ENCODE assay signal across 1 cellular context in genomic region chr1:43171312-43171875, GRCh38.
TF ChIP-seq lines count a peak whose summit lies in the region.

No MANE protein-coding gene starts in this region.

TF ChIP-seq in GM23338, 12 proteins besides CTCF, POLR2A, EP300 and RAD21 (continued from another document):
- TF ChIP-seq, protein P1, sequence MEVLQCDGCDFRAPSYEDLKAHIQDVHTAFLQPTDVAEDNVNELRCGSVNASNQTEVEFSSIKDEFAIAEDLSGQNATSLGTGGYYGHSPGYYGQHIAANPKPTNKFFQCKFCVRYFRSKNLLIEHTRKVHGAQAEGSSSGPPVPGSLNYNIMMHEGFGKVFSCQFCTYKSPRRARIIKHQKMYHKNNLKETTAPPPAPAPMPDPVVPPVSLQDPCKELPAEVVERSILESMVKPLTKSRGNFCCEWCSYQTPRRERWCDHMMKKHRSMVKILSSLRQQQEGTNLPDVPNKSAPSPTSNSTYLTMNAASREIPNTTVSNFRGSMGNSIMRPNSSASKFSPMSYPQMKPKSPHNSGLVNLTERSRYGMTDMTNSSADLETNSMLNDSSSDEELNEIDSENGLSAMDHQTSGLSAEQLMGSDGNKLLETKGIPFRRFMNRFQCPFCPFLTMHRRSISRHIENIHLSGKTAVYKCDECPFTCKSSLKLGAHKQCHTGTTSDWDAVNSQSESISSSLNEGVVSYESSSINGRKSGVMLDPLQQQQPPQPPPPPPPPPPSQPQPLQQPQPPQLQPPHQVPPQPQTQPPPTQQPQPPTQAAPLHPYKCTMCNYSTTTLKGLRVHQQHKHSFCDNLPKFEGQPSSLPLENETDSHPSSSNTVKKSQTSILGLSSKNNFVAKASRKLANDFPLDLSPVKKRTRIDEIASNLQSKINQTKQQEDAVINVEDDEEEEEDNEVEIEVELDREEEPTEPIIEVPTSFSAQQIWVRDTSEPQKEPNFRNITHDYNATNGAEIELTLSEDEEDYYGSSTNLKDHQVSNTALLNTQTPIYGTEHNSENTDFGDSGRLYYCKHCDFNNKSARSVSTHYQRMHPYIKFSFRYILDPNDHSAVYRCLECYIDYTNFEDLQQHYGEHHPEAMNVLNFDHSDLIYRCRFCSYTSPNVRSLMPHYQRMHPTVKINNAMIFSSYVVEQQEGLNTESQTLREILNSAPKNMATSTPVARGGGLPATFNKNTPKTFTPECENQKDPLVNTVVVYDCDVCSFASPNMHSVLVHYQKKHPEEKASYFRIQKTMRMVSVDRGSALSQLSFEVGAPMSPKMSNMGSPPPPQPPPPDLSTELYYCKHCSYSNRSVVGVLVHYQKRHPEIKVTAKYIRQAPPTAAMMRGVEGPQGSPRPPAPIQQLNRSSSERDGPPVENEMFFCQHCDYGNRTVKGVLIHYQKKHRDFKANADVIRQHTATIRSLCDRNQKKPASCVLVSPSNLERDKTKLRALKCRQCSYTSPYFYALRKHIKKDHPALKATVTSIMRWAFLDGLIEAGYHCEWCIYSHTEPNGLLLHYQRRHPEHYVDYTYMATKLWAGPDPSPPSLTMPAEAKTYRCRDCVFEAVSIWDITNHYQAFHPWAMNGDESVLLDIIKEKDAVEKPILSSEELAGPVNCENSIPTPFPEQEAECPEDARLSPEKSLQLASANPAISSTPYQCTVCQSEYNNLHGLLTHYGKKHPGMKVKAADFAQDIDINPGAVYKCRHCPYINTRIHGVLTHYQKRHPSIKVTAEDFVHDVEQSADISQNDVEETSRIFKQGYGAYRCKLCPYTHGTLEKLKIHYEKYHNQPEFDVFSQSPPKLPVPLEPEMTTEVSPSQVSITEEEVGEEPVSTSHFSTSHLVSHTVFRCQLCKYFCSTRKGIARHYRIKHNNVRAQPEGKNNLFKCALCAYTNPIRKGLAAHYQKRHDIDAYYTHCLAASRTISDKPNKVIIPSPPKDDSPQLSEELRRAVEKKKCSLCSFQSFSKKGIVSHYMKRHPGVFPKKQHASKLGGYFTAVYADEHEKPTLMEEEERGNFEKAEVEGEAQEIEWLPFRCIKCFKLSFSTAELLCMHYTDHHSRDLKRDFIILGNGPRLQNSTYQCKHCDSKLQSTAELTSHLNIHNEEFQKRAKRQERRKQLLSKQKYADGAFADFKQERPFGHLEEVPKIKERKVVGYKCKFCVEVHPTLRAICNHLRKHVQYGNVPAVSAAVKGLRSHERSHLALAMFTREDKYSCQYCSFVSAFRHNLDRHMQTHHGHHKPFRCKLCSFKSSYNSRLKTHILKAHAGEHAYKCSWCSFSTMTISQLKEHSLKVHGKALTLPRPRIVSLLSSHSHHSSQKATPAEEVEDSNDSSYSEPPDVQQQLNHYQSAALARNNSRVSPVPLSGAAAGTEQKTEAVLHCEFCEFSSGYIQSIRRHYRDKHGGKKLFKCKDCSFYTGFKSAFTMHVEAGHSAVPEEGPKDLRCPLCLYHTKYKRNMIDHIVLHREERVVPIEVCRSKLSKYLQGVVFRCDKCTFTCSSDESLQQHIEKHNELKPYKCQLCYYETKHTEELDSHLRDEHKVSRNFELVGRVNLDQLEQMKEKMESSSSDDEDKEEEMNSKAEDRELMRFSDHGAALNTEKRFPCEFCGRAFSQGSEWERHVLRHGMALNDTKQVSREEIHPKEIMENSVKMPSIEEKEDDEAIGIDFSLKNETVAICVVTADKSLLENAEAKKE (CRISPR knock-in tag; IDR thresholded peaks at IDR 0.05), result no peak
- TF ChIP-seq ETS1 (IDR thresholded peaks at IDR 0.05) (no peak), POLR2AphosphoS5 (IDR thresholded peaks at IDR 0.05; ENCODE audit: low read depth) (no peak), CREB1 (CRISPR knock-in tag; IDR thresholded peaks at IDR 0.05; ENCODE audit: low read depth) (no peak), ZNF331 (CRISPR knock-in tag; IDR thresholded peaks at IDR 0.05; ENCODE audit: low read depth) (no peak)
